ENCODE assay signal across 27 cellular contexts in genomic region chr12:3592856-3593625, GRCh38.
"Had no signal": no experiment of that assay in that cellular context is flagged by ENCODE, and none has a peak within 500 bp of the region (broad histone marks: within the 10 kb centered on the region; RNA-seq: fewer than 3 reads in every experiment).

No MANE protein-coding gene starts in this region.

- DNase-seq: heart right ventricle; islet precursor cell; left ventricle myocardium superior; lower lobe of right lung; mammary epithelial cell; mesendoderm; naive B cell; natural killer cell; nephron progenitor cell; ovary; retina; right cardiac atrium; stimulated activated CD4-positive, alpha-beta T cell treated with anti-CD3 and anti-CD28 coated beads, Interleukin-12 subunit alpha, Interleukin-12 subunit beta, amount 100 ng/mL, for 4 hours; stimulated activated CD4-positive, alpha-beta T cell treated with anti-CD3 and anti-CD28 coated beads, Interleukin-15, amount 100 ng/mL, for 24 hours; stimulated activated CD4-positive, alpha-beta T cell treated with anti-CD3 and anti-CD28 coated beads, Interleukin-2, amount 100 ng/mL, for 24 hours; stimulated activated CD4-positive, alpha-beta T cell treated with anti-CD3 and anti-CD28 coated beads, Interleukin-4, amount 100 ng/mL, for 24 hours; stimulated activated naive CD4-positive, alpha-beta T cell; tibial artery; trophoblast cell had no signal

- H3K27me3 ChIP-seq: ovary, suprapubic skin had no signal

- H3K27ac Mint-ChIP-seq: mesothelial cell of epicardium; naive B cell; natural killer cell; stimulated activated effector memory CD8-positive, alpha-beta T cell treated with anti-CD3 and anti-CD28 coated beads, Interleukin-12 subunit alpha, Interleukin-12 subunit beta, amount 100 ng/mL, for 72 hours; stimulated activated naive CD8-positive, alpha-beta T cell treated with anti-CD3 and anti-CD28 coated beads, Interleukin-15, Interleukin-2, amounts not matched to agents 100 ng/mL and 50 ng/mL, for 24 hours had no signal

- H3K4me1 Mint-ChIP-seq: mesothelial cell of epicardium; naive B cell; natural killer cell; nephron progenitor cell; stimulated activated effector memory CD8-positive, alpha-beta T cell treated with anti-CD3 and anti-CD28 coated beads, Interleukin-12 subunit alpha, Interleukin-12 subunit beta, amount 100 ng/mL, for 72 hours had no signal

- H3K9me3 ChIP-seq: heart right ventricle, lower lobe of right lung, ovary, prostate gland, suprapubic skin, thoracic aorta, tibial artery had no signal

- H3K4me3 Mint-ChIP-seq: mesothelial cell of epicardium; natural killer cell; nephron progenitor cell; stimulated activated effector memory CD8-positive, alpha-beta T cell treated with anti-CD3 and anti-CD28 coated beads, Interleukin-12 subunit alpha, Interleukin-12 subunit beta, amount 100 ng/mL, for 72 hours; stimulated activated naive CD8-positive, alpha-beta T cell treated with anti-CD3 and anti-CD28 coated beads, Interleukin-15, Interleukin-2, amounts not matched to agents 100 ng/mL and 50 ng/mL, for 24 hours had no signal

- H3K36me3 Mint-ChIP-seq: mesothelial cell of epicardium; naive B cell; natural killer cell; stimulated activated effector memory CD8-positive, alpha-beta T cell treated with anti-CD3 and anti-CD28 coated beads, Interleukin-12 subunit alpha, Interleukin-12 subunit beta, amount 100 ng/mL, for 72 hours had no signal

- H3K4me1 ChIP-seq: lower lobe of right lung, prostate gland, suprapubic skin, tibial artery had no signal

- H3K27ac ChIP-seq: heart right ventricle, hepatocyte, lower lobe of right lung, ovary, prostate gland, suprapubic skin, thoracic aorta, tibial artery had no signal

- H3K4me3 ChIP-seq: heart right ventricle, hepatocyte, lower lobe of right lung, ovary, prostate gland, smooth muscle cell, suprapubic skin, thoracic aorta, tibial artery had no signal

- H3K9me3 Mint-ChIP-seq: mesothelial cell of epicardium; natural killer cell; nephron progenitor cell; stimulated activated effector memory CD8-positive, alpha-beta T cell treated with anti-CD3 and anti-CD28 coated beads, Interleukin-12 subunit alpha, Interleukin-12 subunit beta, amount 100 ng/mL, for 72 hours; stimulated activated naive CD8-positive, alpha-beta T cell treated with anti-CD3 and anti-CD28 coated beads, Interleukin-15, Interleukin-2, amounts not matched to agents 100 ng/mL and 50 ng/mL, for 24 hours had no signal

- H3K36me3 ChIP-seq: heart right ventricle, lower lobe of right lung, ovary, prostate gland, suprapubic skin, thoracic aorta, tibial artery had no signal
